ENCODE assay signal across 1 cellular context in genomic region chr2:118319271-118319684, GRCh38.
A peak's percentile ranks its signal among the peaks of the same experiment; 100 is the strongest.
TF ChIP-seq lines count a peak whose summit lies in the region.

No MANE protein-coding gene starts in this region.

TF ChIP-seq in liver, 16 proteins besides CTCF, POLR2A, EP300 and RAD21 (continued from another document):
- TF ChIP-seq ZBTB33 (IDR thresholded peaks at IDR 0.05) = peak; percentile 31
- peak; percentile 86 to 97 for TF ChIP-seq HNF4A (conservative IDR thresholded peaks at IDR 0.05)
- peak; percentile 87 for TF ChIP-seq SP1 (IDR thresholded peaks at IDR 0.05)
- TF ChIP-seq HNF4G (IDR thresholded peaks at IDR 0.05) = peak; percentile 91
- TF ChIP-seq JUND (IDR thresholded peaks at IDR 0.05) = peak in 1 of 2 donors; percentile 77
- no peak for TF ChIP-seq TAF1 (conservative IDR thresholded peaks at IDR 0.05)
- TF ChIP-seq NR2F2 (IDR thresholded peaks at IDR 0.05) = peak; percentile 47
- no peak for TF ChIP-seq GABPA (IDR thresholded peaks at IDR 0.05 in 1 of 2, conservative IDR thresholded peaks at IDR 0.05 in 1 of 2)
- no peak for TF ChIP-seq ATF3 (IDR thresholded peaks at IDR 0.05)
- peak; percentile 10 for TF ChIP-seq MAX (IDR thresholded peaks at IDR 0.05)
- peak; percentile 80 for TF ChIP-seq YY1 (IDR thresholded peaks at IDR 0.05)
- no peak for TF ChIP-seq FOXA1 (IDR thresholded peaks at IDR 0.05)
- TF ChIP-seq EGR1 (IDR thresholded peaks at IDR 0.05; ENCODE audit: low read depth in 2 of 2) = no peak
- TF ChIP-seq FOXA2 (IDR thresholded peaks at IDR 0.05) = no peak
